Comparison of ENCODE assay signal across 1 cellular context in the genomic region with DNA sequence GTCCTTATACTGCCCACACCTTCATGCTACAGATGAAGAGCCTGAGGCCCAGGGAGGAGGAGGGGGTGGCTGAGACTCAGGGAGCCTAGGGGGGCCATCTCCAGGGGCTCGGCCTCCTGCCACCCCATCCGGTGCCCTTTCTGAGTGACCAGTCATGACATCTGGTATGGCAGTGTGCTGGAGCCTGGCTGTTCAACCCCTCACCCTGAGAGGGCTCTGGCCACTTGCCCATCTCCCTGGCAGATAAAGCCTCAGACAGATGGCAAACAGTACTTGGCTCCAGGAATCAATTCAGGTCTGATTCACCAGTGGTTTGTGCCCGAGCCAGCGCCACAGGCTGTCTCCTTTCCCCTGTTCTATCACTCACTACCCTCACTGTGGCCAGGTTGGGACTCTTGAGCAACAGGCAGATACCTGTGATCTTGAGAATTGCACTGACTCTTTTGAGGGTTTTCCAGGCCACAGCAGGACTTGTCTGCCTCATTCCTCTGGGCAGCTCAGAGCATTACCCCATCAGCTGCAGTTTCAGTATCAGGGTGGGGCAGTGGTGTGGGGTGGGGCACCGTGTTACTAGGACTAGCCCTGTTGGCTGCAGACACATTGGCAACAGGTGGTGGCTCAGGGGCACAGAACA.
TF ChIP-seq lines count a peak whose summit lies in the region.

No MANE protein-coding gene starts in this region.

TF ChIP-seq in A549, 52 proteins besides CTCF, POLR2A, EP300 and RAD21 (continued from another document):
- TF ChIP-seq CHD2 (IDR thresholded peaks at IDR 0.05; ENCODE audit: low read length, partially characterized antibody) (no peak), SREBF2 (IDR thresholded peaks at IDR 0.05) (no peak), TP53 (CRISPR knock-in tag; IDR thresholded peaks at IDR 0.05) (no peak), HMGXB4 (CRISPR knock-in tag; IDR thresholded peaks at IDR 0.05; ENCODE audit: borderline replicate concordance) (no peak)
